ENCODE assay signal across 31 cellular contexts in genomic region chr11:35727140-35727539, GRCh38.
"Had no signal": no experiment of that assay in that cellular context is flagged by ENCODE, and none has a peak within 500 bp of the region (broad histone marks: within the 10 kb centered on the region; RNA-seq: fewer than 3 reads in every experiment).

No MANE protein-coding gene starts in this region.

- FAIRE-seq: urothelium cell line had no signal

- H3K36me3 ChIP-seq: ovary had no signal

- H3K27ac ChIP-seq: neural progenitor cell, ovary, parathyroid adenoma, psoas muscle, right lobe of liver, skin epidermis, spleen, thoracic aorta, thyroid gland, tibial nerve, upper lobe of left lung, vagina had no signal

- DNase-seq: natural killer cell; occipital lobe; ovary; posterior cingulate gyrus; psoas muscle; right cardiac atrium; right lobe of liver; spleen; stimulated activated CD4-positive, alpha-beta T cell treated with anti-CD3 and anti-CD28 coated beads, Interleukin-12 subunit alpha, Interleukin-12 subunit beta, amount 100 ng/mL, for 4 hours; stimulated activated CD4-positive, alpha-beta T cell treated with anti-CD3 and anti-CD28 coated beads, Interleukin-1b, Interleukin-23, amount 100 ng/mL, for 48 hours; stimulated activated CD4-positive, alpha-beta T cell treated with anti-CD3 and anti-CD28 coated beads, Interleukin-4, amount 100 ng/mL, for 1 hour; stimulated activated CD4-positive, alpha-beta T cell treated with anti-CD3 and anti-CD28 coated beads, Interleukin-4, amount 100 ng/mL, for 4 hours; stimulated activated CD8-positive, alpha-beta memory T cell treated with anti-CD3 and anti-CD28 coated beads, Interleukin-4, amount 100 ng/mL, for 48 hours; stimulated activated naive CD4-positive, alpha-beta T cell; stimulated activated naive CD8-positive, alpha-beta T cell treated with anti-CD3 and anti-CD28 coated beads, Interleukin-15, amount 100 ng/mL, for 72 hours; stimulated activated naive CD8-positive, alpha-beta T cell treated with anti-CD3 and anti-CD28 coated beads, Interleukin-15, Interleukin-2, amounts not matched to agents 100 U/mL and 50 U/mL, for 24 hours; substantia nigra; thyroid gland; trophoblast cell; upper lobe of left lung had no signal

- H3K27me3 ChIP-seq: neural progenitor cell, ovary, right lobe of liver, spleen, thyroid gland, tibial nerve, upper lobe of left lung, vagina had no signal

- H3K27me3 Mint-ChIP-seq: progenitor cell of endocrine pancreas; stimulated activated memory B cell treated with anti-CD40 and anti-IgM and Interleukin-4, amounts not matched to agents 10 μg/mL and 1 μg/mL and 100 μg/mL, for 72 hours; stimulated activated naive CD8-positive, alpha-beta T cell treated with anti-CD3 and anti-CD28 coated beads, Interleukin-15, amount 100 ng/mL, for 72 hours had no signal

- H3K4me3 Mint-ChIP-seq: natural killer cell; nephron; neural progenitor cell; stimulated activated memory B cell treated with anti-CD40 and anti-IgM and Interleukin-4, amounts not matched to agents 10 μg/mL and 1 μg/mL and 100 μg/mL, for 72 hours; stimulated activated naive CD8-positive, alpha-beta T cell treated with anti-CD3 and anti-CD28 coated beads, Interleukin-15, amount 100 ng/mL, for 72 hours had no signal

- H3K79me2 ChIP-seq: parathyroid adenoma had no signal

- H3K4me1 ChIP-seq: parathyroid adenoma, thyroid gland, vagina had no signal

- H3K4me3 ChIP-seq: neural progenitor cell, ovary, psoas muscle, right lobe of liver, skin epidermis, smooth muscle cell, spleen, thoracic aorta, thyroid gland, tibial nerve, upper lobe of left lung, vagina had no signal

- H3K4me2 ChIP-seq: neural progenitor cell, smooth muscle cell had no signal

- H3K9me3 ChIP-seq: ovary, psoas muscle, thyroid gland, vagina had no signal

- H3K27ac Mint-ChIP-seq: natural killer cell; nephron; neural progenitor cell; progenitor cell of endocrine pancreas; stimulated activated memory B cell treated with anti-CD40 and anti-IgM and Interleukin-4, amounts not matched to agents 10 μg/mL and 1 μg/mL and 100 μg/mL, for 72 hours; stimulated activated naive CD8-positive, alpha-beta T cell treated with anti-CD3 and anti-CD28 coated beads, Interleukin-15, amount 100 ng/mL, for 72 hours had no signal

- H2AFZ ChIP-seq: neural progenitor cell, parathyroid adenoma had no signal

- ATAC-seq: natural killer cell; psoas muscle; right cardiac atrium; stimulated activated memory B cell treated with anti-CD40 and anti-IgM and Interleukin-4, amounts not matched to agents 10 μg/mL and 1 μg/mL and 100 μg/mL, for 72 hours; stimulated activated naive CD8-positive, alpha-beta T cell treated with anti-CD3 and anti-CD28 coated beads, Interleukin-15, amount 100 ng/mL, for 72 hours; stimulated activated naive CD8-positive, alpha-beta T cell treated with anti-CD3 and anti-CD28 coated beads, Interleukin-15, Interleukin-2, amounts not matched to agents 100 U/mL and 50 U/mL, for 24 hours had no signal

- H3K4me1 Mint-ChIP-seq: nephron, neural progenitor cell had no signal

- H3K9ac ChIP-seq: neural progenitor cell, parathyroid adenoma had no signal
